In the genomic region with DNA sequence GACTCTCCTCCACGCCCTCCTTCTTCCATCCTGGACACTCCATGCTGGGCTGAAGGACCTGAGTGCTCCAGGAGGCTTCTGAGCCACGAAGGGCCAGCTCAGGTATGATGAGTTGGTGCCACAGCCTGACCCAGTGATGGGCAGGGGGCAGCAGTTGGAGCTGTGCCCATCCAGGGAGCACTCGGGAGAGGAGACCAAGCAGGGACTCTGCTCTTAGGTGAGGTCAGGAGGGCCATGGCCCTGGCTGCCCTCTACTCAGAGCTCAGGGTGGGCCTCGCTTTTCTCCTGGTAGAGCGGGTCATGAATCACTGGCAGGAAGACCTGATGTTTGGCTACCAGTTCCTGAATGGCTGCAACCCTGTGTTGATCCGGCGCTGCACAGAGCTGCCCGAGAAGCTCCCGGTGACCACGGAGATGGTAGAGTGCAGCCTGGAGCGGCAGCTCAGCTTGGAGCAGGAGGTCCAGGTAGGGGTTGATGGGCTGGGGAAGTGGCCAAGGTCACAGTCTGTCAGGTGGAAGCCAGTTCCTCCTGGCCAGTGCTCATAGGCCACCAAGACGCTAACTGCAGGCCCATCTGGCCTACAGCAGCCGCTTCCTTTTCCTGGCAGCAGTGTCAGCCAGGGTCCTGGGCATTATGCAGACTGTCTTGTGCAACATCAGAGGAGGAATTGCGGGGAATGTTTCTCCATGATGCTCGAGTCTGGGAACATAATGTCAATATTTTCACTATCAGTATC, we compare ENCODE assay signal across 21 cellular contexts. TPM values are rescaled to one million over a fixed set of nuclear protein-coding genes. Genes with fewer than 3 reads are reported as not detected.
DNase-seq lines count a peak whose midpoint lies in the region; TF ChIP-seq lines count a peak whose summit lies in the region.
"Had no signal": no experiment of that assay in that cellular context is flagged by ENCODE, and none has a peak within 500 bp of the region (broad histone marks: within the 10 kb centered on the region; RNA-seq: fewer than 3 reads in every experiment).

No MANE protein-coding gene starts in this region.

- 78 to 81% (median 80%) methylated on average over 15 of the region's 15 CpGs for WGBS in ovary, 3 donors

- H3K4me1 Mint-ChIP-seq in dendritic cell treated with granulocyte-macrophage colony-stimulating factor and Interleukin-4, amounts not matched to agents 40 ng/mL and 50 ng/mL, for 4 days (ENCODE audit: low read depth): peaks cover 81% of the 10 kb centered on the region

- H3K27me3 Mint-ChIP-seq in dendritic cell treated with granulocyte-macrophage colony-stimulating factor and Interleukin-4, amounts not matched to agents 40 ng/mL and 50 ng/mL, for 4 days: no peaks in the 10 kb centered on the region
- H3K27me3 Mint-ChIP-seq: activated CD4-positive, alpha-beta T cell treated with anti-CD3 and anti-CD28 coated beads, Interleukin-2, amount 10 ng/mL, durations not matched to agents 24 days and 14 days; naive thymus-derived CD8-positive, alpha-beta T cell had no signal

- no peak overlapping the region for H3K4me3 Mint-ChIP-seq in dendritic cell treated with granulocyte-macrophage colony-stimulating factor and Interleukin-4, amounts not matched to agents 40 ng/mL and 50 ng/mL, for 4 days
- H3K4me3 Mint-ChIP-seq: activated CD4-positive, alpha-beta T cell treated with anti-CD3 and anti-CD28 coated beads, Interleukin-2, amount 10 ng/mL, durations not matched to agents 24 days and 14 days; naive thymus-derived CD8-positive, alpha-beta T cell had no signal

- H3K4me3 ChIP-seq in BLaER1 treated with 17β-estradiol and CSF1 and Interleukin-3, amounts not matched to agents 10 nM and 100 nM: peak overlapping the region in 1 of 10 experiments; percentile 9; a peak in 2 of 20 replicates
- H3K4me3 ChIP-seq in H7 (ENCODE audit: insufficient read depth, low read depth, low read length) (no peak overlapping the region), ovary (no peak overlapping the region)
- H3K4me3 ChIP-seq: tibial artery had no signal

- DNase-seq in H7 (peak; percentile 13), pons (ENCODE audit: low spot score) (peak; percentile 44), NCI-H2171 (lab: John Stamatoyannopoulos, UW) (no peak), ovary (no peak), NCI-H1048 (lab: John Stamatoyannopoulos, UW) (no peak)
- DNase-seq: activated CD4-positive, alpha-beta T cell treated with anti-CD3 and anti-CD28 coated beads, Interleukin-2, amount 10 ng/mL, durations not matched to agents 24 days and 14 days; activated naive CD4-positive, alpha-beta T cell; activated T-cell treated with anti-CD3 and anti-CD28 coated beads for 4 hours; Calu3; central memory CD4-positive, alpha-beta T cell; kidney; mesendoderm; naive thymus-derived CD8-positive, alpha-beta T cell; NCI-H524 treated with DMSO at 0.1 percent for 48 hours; stimulated activated naive CD8-positive, alpha-beta T cell treated with anti-CD3 and anti-CD28 coated beads, Interleukin-15, Interleukin-2, amounts not matched to agents 100 U/mL and 50 U/mL, for 24 hours had no signal

- TF ChIP-seq CTCF in ovary (IDR thresholded peaks at IDR 0.05): no peak

- peak overlapping the region; percentile 100 for H3K27ac Mint-ChIP-seq in dendritic cell treated with granulocyte-macrophage colony-stimulating factor and Interleukin-4, amounts not matched to agents 40 ng/mL and 50 ng/mL, for 4 days

- H3K9me3 ChIP-seq in BLaER1 treated with 17β-estradiol and CSF1 and Interleukin-3, amounts not matched to agents 10 nM and 100 nM (replicated peaks in 1 of 11): no peaks in the 10 kb centered on the region
- H3K9me3 ChIP-seq in ovary: no peaks in the 10 kb centered on the region
- H3K9me3 ChIP-seq: tibial artery had no signal

- no peak for TF ChIP-seq POLR2A in ovary (IDR thresholded peaks at IDR 0.05)

- peaks cover 0 to 7% (median 0%) of the 10 kb centered on the region in 11 experiments; a peak in 1 of 22 replicates for H4K20me1 ChIP-seq in BLaER1 treated with 17β-estradiol and CSF1 and Interleukin-3, amounts not matched to agents 10 nM and 100 nM

- peak overlapping the region in 10 of 11 experiments; percentile 7 to 100 (median 40); a peak in 16 of 22 replicates for H3K9ac ChIP-seq in BLaER1 treated with 17β-estradiol and CSF1 and Interleukin-3, amounts not matched to agents 10 nM and 100 nM
- H3K9ac ChIP-seq: parathyroid adenoma had no signal

- H3K36me3 Mint-ChIP-seq in dendritic cell treated with granulocyte-macrophage colony-stimulating factor and Interleukin-4, amounts not matched to agents 40 ng/mL and 50 ng/mL, for 4 days (ENCODE audit: low read depth): peaks cover 85% of the 10 kb centered on the region
- H3K36me3 Mint-ChIP-seq: naive thymus-derived CD8-positive, alpha-beta T cell had no signal

- peak overlapping the region in 10 of 11 experiments; percentile 39 to 100 (median 100); a peak in 19 of 22 replicates for H3K27ac ChIP-seq in BLaER1 treated with 17β-estradiol and CSF1 and Interleukin-3, amounts not matched to agents 10 nM and 100 nM
- H3K27ac ChIP-seq in ovary: no peak overlapping the region
- H3K27ac ChIP-seq: parathyroid adenoma, tibial artery had no signal

- peak overlapping the region; percentile 89 to 99 (median 94) for H3K4me2 ChIP-seq in BLaER1 treated with 17β-estradiol and CSF1 and Interleukin-3, amounts not matched to agents 10 nM and 100 nM

- no peaks in the 10 kb centered on the region for H3K9me3 Mint-ChIP-seq in dendritic cell treated with granulocyte-macrophage colony-stimulating factor and Interleukin-4, amounts not matched to agents 40 ng/mL and 50 ng/mL, for 4 days
- H3K9me3 Mint-ChIP-seq: activated CD4-positive, alpha-beta T cell treated with anti-CD3 and anti-CD28 coated beads, Interleukin-2, amount 10 ng/mL, durations not matched to agents 24 days and 14 days; naive thymus-derived CD8-positive, alpha-beta T cell had no signal

- no peaks in the 10 kb centered on the region for H3K27me3 ChIP-seq in BLaER1 treated with 17β-estradiol and CSF1 and Interleukin-3, amounts not matched to agents 10 nM and 100 nM
- no peaks in the 10 kb centered on the region; the same call in 1 of the 2 replicates for H3K27me3 ChIP-seq in H7 (ENCODE audit: control insufficient read depth, insufficient read depth, low read length)
- H3K27me3 ChIP-seq in ovary: no peaks in the 10 kb centered on the region

- intact Hi-C loops in dendritic cell treated with granulocyte-macrophage colony-stimulating factor and Interleukin-4, amounts not matched to agents 40 ng/mL and 50 ng/mL, for 4 days (cut with micrococcal nuclease): loop anchor here (10.0 kb wide), 1 partner anchor 170 kb away; no protein-coding TSS in a partner anchor
- intact Hi-C loops in ovary (cut with DNase I): no loop called here

- H3K36me3 ChIP-seq in BLaER1 treated with 17β-estradiol and CSF1 and Interleukin-3, amounts not matched to agents 10 nM and 100 nM: peaks cover 0 to 86% (median 80%) of the 10 kb centered on the region in 11 experiments; a peak in 20 of 22 replicates
- H3K36me3 ChIP-seq in H7 (replicated peaks; ENCODE audit: control insufficient read depth, insufficient read depth, low read length) (no peaks in the 10 kb centered on the region), ovary (no peaks in the 10 kb centered on the region)
- H3K36me3 ChIP-seq: tibial artery had no signal

- no peak for TF ChIP-seq EP300 in ovary (IDR thresholded peaks at IDR 0.05)

- peaks cover 80 to 100% (median 99%) of the 10 kb centered on the region in 10 experiments for H3K4me1 ChIP-seq in BLaER1 treated with 17β-estradiol and CSF1 and Interleukin-3, amounts not matched to agents 10 nM and 100 nM
- peaks cover 2% of the 10 kb centered on the region for H3K4me1 ChIP-seq in ovary (ENCODE audit: insufficient read depth)

RNA-seq across cellular contexts. Expression of a gene that starts 50.8 kb away (rescaled TPM):
- 0.10 and 1.1 TPM in 2 replicates for total RNA-seq in H7 (2014; rRNA removed; shearing (Covaris generic))
- total RNA-seq in ovary: 10 to 100 TPM in 3 of 7 donors, 1 to 10 TPM in 4; 1.7 to 17.7 (median 9.8) TPM
- 1 to 10 TPM; 3.1 to 4.8 TPM for polyA plus RNA-seq in ovary
- total RNA-seq: LHCN-M2, RPMI7951 had no signal

Comparison
In these comparisons a context has a peak if more than half of its experiments do, and no peak if none do; other contexts are left out.
1. H3K27ac ChIP-seq: peak in BLaER1 treated with 17β-estradiol and CSF1 and Interleukin-3, amounts not matched to agents 10 nM and 100 nM (10 of 11); none in ovary (0 of 2).
2. DNase-seq: peak in H7 (single experiment) and pons (single experiment); none in NCI-H2171 (single experiment), ovary (0 of 5) and NCI-H1048 (single experiment).